Comparison of ENCODE assay signal across 21 cellular contexts in the genomic region with DNA sequence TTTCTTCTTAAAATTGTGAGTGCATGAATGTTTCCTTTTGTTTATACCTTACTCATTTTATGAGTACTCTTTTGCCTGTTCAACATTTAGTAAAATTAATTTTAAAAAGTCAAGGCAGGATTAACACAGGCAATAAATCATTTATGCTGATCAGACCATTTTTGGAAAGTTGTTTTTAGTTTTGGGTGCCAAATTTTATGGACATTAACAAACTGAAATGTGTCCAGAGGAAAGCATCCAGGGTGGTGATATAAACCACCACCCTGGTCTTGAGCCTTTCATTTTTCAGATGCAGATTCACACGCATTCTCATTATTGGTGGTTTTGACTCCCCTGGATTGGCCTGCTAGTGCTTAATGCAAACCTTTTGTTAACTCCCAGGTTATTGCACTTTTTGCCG. TPM values are rescaled to one million over a fixed set of nuclear protein-coding genes. Genes with fewer than 3 reads are reported as not detected.
DNase-seq lines count a peak whose midpoint lies in the region; ATAC-seq and TF ChIP-seq lines count a peak whose summit lies in the region.
"Had no signal": no experiment of that assay in that cellular context is flagged by ENCODE, and none has a peak within 500 bp of the region (broad histone marks: within the 10 kb centered on the region; RNA-seq: fewer than 3 reads in every experiment).

No MANE protein-coding gene starts in this region.

- peak overlapping the region; percentile 15; the same call in 1 of the 2 replicates for H3K4me2 ChIP-seq in GM23338

- no peaks in the 10 kb centered on the region for H3K9me2 ChIP-seq in GM23338 (ENCODE audit: insufficient read depth)

- peaks cover 4% of the 10 kb centered on the region for H3K27me3 Mint-ChIP-seq in GM23338 (ENCODE audit: insufficient read depth, low read depth, poor library complexity)

- no peak for TF ChIP-seq CTCF in GM23338 (conservative IDR thresholded peaks at IDR 0.05; ENCODE audit: low read depth in 2 of 2)
- no peak for TF ChIP-seq CTCF in WERI-Rb-1 (IDR thresholded peaks at IDR 0.05; ENCODE audit: low read depth, low read length)
- TF ChIP-seq CTCF in GM13977 (IDR thresholded peaks at IDR 0.05; ENCODE audit: extremely low read depth, insufficient read depth, missing control alignments) = no peak

- no peaks in the 10 kb centered on the region for H3K36me3 ChIP-seq in GM23338 (ENCODE audit: insufficient read depth)
- no peaks in the 10 kb centered on the region for H3K36me3 ChIP-seq in WERI-Rb-1
- no peaks in the 10 kb centered on the region for H3K36me3 ChIP-seq in iPS-18a (ENCODE audit: control insufficient read depth, low read depth, low read length)
- H3K36me3 ChIP-seq in stomach smooth muscle (ENCODE audit: control insufficient read depth in 2 of 2, insufficient read depth in 2 of 2, low read length in 2 of 2) = no peaks in the 10 kb centered on the region
- H3K36me3 ChIP-seq: BE2C had no signal

- H3K9ac ChIP-seq in iPS-18a (ENCODE audit: low read length) (no peak overlapping the region), stomach smooth muscle (ENCODE audit: low read length in 2 of 2) (no peak overlapping the region)

- DNase-seq in GM23338 (ENCODE audit: low spot score) (no peak), WERI-Rb-1 (no peak), CD1c-positive myeloid dendritic cell (ENCODE audit: extremely low spot score) (no peak), GM13977 (ENCODE audit: low spot score) (no peak), Kasumi-1 (lab: John Stamatoyannopoulos, UW) (no peak)
- DNase-seq: BE2C; CD4-positive, CD25-positive, alpha-beta regulatory T cell; DMS79; GOT3; NCI-H1092; NCI-H1436 treated with DMSO at 0.1 percent for 48 hours; NCI-H1930; NCI-H2227 treated with DMSO at 0.1 percent for 48 hours; NCI-H510A treated with DMSO at 0.1 percent for 48 hours; NCI-H748 treated with DMSO at 0.1 percent for 48 hours; SIG-M5 had no signal

- H3F3A ChIP-seq in GM23338 (replicated peaks; ENCODE audit: low read depth) = no peaks in the 10 kb centered on the region

- in situ Hi-C loops in GM13977 (cut with MboI; ENCODE audit: low pct_unique_long_range_greater_than_20kb, low sequenced_read_pairs, unreplicated experiment) = no loop called here

- H3K36me3 Mint-ChIP-seq in GM23338 (ENCODE audit: low read depth) = no peaks in the 10 kb centered on the region
- H3K36me3 Mint-ChIP-seq: CD4-positive, CD25-positive, alpha-beta regulatory T cell had no signal

- no peak overlapping the region for H3K4me3 Mint-ChIP-seq in GM23338
- H3K4me3 Mint-ChIP-seq: CD4-positive, CD25-positive, alpha-beta regulatory T cell had no signal

- H4K20me1 ChIP-seq in GM23338 (replicated peaks; ENCODE audit: insufficient read depth) = 0 out of 2 replicates have a peak, but pooled peaks cover 5% of the 10 kb centered on the region

- no peak overlapping the region for H3K4me3 ChIP-seq in GM23338
- H3K4me3 ChIP-seq in WERI-Rb-1 (ENCODE audit: low read depth, low read length) = no peak overlapping the region
- no peak overlapping the region for H3K4me3 ChIP-seq in iPS-18a (ENCODE audit: low read length)
- no peak overlapping the region for H3K4me3 ChIP-seq in stomach smooth muscle (ENCODE audit: low read length in 2 of 2)

- H3K9me3 Mint-ChIP-seq in GM23338 = no peaks in the 10 kb centered on the region

- peaks cover 41% of the 10 kb centered on the region for H3K4me1 Mint-ChIP-seq in GM23338
- H3K4me1 Mint-ChIP-seq: CD4-positive, CD25-positive, alpha-beta regulatory T cell had no signal

- peaks cover 100% of the 10 kb centered on the region for H3K79me2 ChIP-seq in GM23338 (replicated peaks; ENCODE audit: insufficient read depth)

- peaks cover 41% of the 10 kb centered on the region for H3K4me1 ChIP-seq in GM23338 (ENCODE audit: insufficient read depth)
- H3K4me1 ChIP-seq in iPS-18a (ENCODE audit: control insufficient read depth, low read depth, low read length) = peaks cover 33% of the 10 kb centered on the region
- H3K4me1 ChIP-seq in stomach smooth muscle (ENCODE audit: control insufficient read depth, insufficient read depth, low read length) = peaks cover 31% of the 10 kb centered on the region
- H3K4me1 ChIP-seq: BE2C had no signal

- H3K27me3 ChIP-seq in GM23338 (ENCODE audit: insufficient read depth) (no peaks in the 10 kb centered on the region), WERI-Rb-1 (ENCODE audit: insufficient read depth, low read depth, severe bottlenecking) (no peaks in the 10 kb centered on the region), iPS-18a (ENCODE audit: control insufficient read depth, insufficient read depth, low read length) (no peaks in the 10 kb centered on the region), stomach smooth muscle (ENCODE audit: control insufficient read depth in 1 of 2, insufficient read depth in 2 of 2, low read length in 2 of 2) (no peaks in the 10 kb centered on the region)
- H3K27me3 ChIP-seq: BE2C had no signal

- no peak overlapping the region for H2AFZ ChIP-seq in GM23338

- 0 out of 2 replicates have a peak overlapping the region, but pooled peaks have one; percentile 46 for H3K27ac Mint-ChIP-seq in GM23338
- H3K27ac Mint-ChIP-seq: CD4-positive, CD25-positive, alpha-beta regulatory T cell had no signal

- H3K27ac ChIP-seq in GM23338 (ENCODE audit: low read depth) (no peak overlapping the region), WERI-Rb-1 (peak overlapping the region; percentile 64), iPS-18a (ENCODE audit: low read length) (peak overlapping the region; percentile 34), stomach smooth muscle (ENCODE audit: low read length) (peak overlapping the region; percentile 41)

- H3K9me3 ChIP-seq in WERI-Rb-1 (ENCODE audit: severe bottlenecking) (no peaks in the 10 kb centered on the region), iPS-18a (ENCODE audit: control insufficient read depth, low read depth, low read length) (no peaks in the 10 kb centered on the region), stomach smooth muscle (ENCODE audit: control insufficient read depth in 2 of 2, low read length in 2 of 2) (no peaks in the 10 kb centered on the region)
- H3K9me3 ChIP-seq: BE2C had no signal

- ATAC-seq in GM23338 (no peak), GM21737 (IDR thresholded peaks at IDR 0.05; ENCODE audit: unreplicated experiment) (no peak)
- ATAC-seq: Panc1, SK-N-SH treated with all-trans-retinoic acid at 6 μM for 48 hours had no signal

TF ChIP-seq in GM23338, 12 proteins besides CTCF, POLR2A, EP300 and RAD21 (continues in another document):
- no peak for TF ChIP-seq CREB1 (CRISPR knock-in tag; IDR thresholded peaks at IDR 0.05; ENCODE audit: low read depth)
- TF ChIP-seq POLR2AphosphoS5 (IDR thresholded peaks at IDR 0.05; ENCODE audit: low read depth) = no peak
- TF ChIP-seq ZNF114 (CRISPR knock-in tag; IDR thresholded peaks at IDR 0.05) = no peak
- TF ChIP-seq, protein P1, sequence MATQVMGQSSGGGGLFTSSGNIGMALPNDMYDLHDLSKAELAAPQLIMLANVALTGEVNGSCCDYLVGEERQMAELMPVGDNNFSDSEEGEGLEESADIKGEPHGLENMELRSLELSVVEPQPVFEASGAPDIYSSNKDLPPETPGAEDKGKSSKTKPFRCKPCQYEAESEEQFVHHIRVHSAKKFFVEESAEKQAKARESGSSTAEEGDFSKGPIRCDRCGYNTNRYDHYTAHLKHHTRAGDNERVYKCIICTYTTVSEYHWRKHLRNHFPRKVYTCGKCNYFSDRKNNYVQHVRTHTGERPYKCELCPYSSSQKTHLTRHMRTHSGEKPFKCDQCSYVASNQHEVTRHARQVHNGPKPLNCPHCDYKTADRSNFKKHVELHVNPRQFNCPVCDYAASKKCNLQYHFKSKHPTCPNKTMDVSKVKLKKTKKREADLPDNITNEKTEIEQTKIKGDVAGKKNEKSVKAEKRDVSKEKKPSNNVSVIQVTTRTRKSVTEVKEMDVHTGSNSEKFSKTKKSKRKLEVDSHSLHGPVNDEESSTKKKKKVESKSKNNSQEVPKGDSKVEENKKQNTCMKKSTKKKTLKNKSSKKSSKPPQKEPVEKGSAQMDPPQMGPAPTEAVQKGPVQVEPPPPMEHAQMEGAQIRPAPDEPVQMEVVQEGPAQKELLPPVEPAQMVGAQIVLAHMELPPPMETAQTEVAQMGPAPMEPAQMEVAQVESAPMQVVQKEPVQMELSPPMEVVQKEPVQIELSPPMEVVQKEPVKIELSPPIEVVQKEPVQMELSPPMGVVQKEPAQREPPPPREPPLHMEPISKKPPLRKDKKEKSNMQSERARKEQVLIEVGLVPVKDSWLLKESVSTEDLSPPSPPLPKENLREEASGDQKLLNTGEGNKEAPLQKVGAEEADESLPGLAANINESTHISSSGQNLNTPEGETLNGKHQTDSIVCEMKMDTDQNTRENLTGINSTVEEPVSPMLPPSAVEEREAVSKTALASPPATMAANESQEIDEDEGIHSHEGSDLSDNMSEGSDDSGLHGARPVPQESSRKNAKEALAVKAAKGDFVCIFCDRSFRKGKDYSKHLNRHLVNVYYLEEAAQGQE (IDR thresholded peaks at IDR 0.05; ENCODE audit: unreplicated experiment) = no peak
- TF ChIP-seq JUNB (IDR thresholded peaks at IDR 0.05; ENCODE audit: unreplicated experiment) = no peak
- TF ChIP-seq EZH2phosphoT487 (IDR thresholded peaks at IDR 0.05; ENCODE audit: unreplicated experiment) = no peak
- no peak for TF ChIP-seq EZH2 (IDR thresholded peaks at IDR 0.05; ENCODE audit: low read depth, unreplicated experiment)
- TF ChIP-seq, protein P2, sequence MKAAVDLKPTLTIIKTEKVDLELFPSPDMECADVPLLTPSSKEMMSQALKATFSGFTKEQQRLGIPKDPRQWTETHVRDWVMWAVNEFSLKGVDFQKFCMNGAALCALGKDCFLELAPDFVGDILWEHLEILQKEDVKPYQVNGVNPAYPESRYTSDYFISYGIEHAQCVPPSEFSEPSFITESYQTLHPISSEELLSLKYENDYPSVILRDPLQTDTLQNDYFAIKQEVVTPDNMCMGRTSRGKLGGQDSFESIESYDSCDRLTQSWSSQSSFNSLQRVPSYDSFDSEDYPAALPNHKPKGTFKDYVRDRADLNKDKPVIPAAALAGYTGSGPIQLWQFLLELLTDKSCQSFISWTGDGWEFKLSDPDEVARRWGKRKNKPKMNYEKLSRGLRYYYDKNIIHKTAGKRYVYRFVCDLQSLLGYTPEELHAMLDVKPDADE (IDR thresholded peaks at IDR 0.05) = no peak
- no peak for TF ChIP-seq NANOG (IDR thresholded peaks at IDR 0.05; ENCODE audit: borderline replicate concordance)
- TF ChIP-seq ZNF331 (CRISPR knock-in tag; IDR thresholded peaks at IDR 0.05; ENCODE audit: low read depth) = no peak

RNA-seq across cellular contexts. Expression of a gene that starts 26.3 kb away (rescaled TPM):
- total RNA-seq in GM23338 (2014; rRNA removed; shearing (Covaris generic)) = 30.6 and 30.8 TPM in 2 replicates
- polyA plus RNA-seq in GM23338 (2016; fragmentation: Nextera tagmentation; extraction: Ambion mirVana) = 11.5 and 13.4 TPM in 2 replicates
- polyA plus RNA-seq: CD4-positive, CD25-positive, alpha-beta regulatory T cell had no signal
